ENCODE assay signal across 13 cellular contexts in genomic region chr5:135729582-135729879, GRCh38.
DNase-seq lines count a peak whose midpoint lies in the region; ATAC-seq and TF ChIP-seq lines count a peak whose summit lies in the region.
"Had no signal": no experiment of that assay in that cellular context is flagged by ENCODE, and none has a peak within 500 bp of the region (broad histone marks: within the 10 kb centered on the region; RNA-seq: fewer than 3 reads in every experiment).

No MANE protein-coding gene starts in this region.

- intact Hi-C loops in esophagus muscularis mucosa (cut with DNase I), result no loop called here

- H3K36me3 ChIP-seq in esophagus muscularis mucosa, result no peaks in the 10 kb centered on the region

- DNase-seq in DMS114 treated with DMSO at 0.1 percent for 48 hours (lab: John Stamatoyannopoulos, UW; ENCODE audit: unreplicated experiment), result peak; percentile 12
- DNase-seq in NB4 (ENCODE audit: low read depth), result peak; percentile 28
- DNase-seq in cardiac fibroblast (ENCODE audit: low read depth in 2 of 2), result no peak
- no peak for DNase-seq in neural crest cell (ENCODE audit: low read depth, low spot score)
- DNase-seq in HCEC 1CT, result no peak
- DNase-seq in anterior cingulate cortex (lab: John Stamatoyannopoulos, UW), result no peak
- no peak for DNase-seq in esophagus muscularis mucosa (ENCODE audit: extremely low spot score)
- DNase-seq: DMS79 treated with DMSO at 0.1 percent for 48 hours, NCI-H446, nucleus accumbens, T1000 had no signal

- TF ChIP-seq CTCF in NB4 (IDR thresholded peaks at IDR 0.05; ENCODE audit: low read depth, low read length) (peak; percentile 8), cardiac fibroblast (IDR thresholded peaks at IDR 0.05; ENCODE audit: low read depth, low read length) (peak; percentile 5), neural crest cell (conservative IDR thresholded peaks at IDR 0.05) (peak; percentile 62), esophagus muscularis mucosa (IDR thresholded peaks at IDR 0.05) (no peak)

- no peaks in the 10 kb centered on the region for H3K9me3 Mint-ChIP-seq in neural crest cell
- H3K9me3 Mint-ChIP-seq: dendritic cell treated with granulocyte-macrophage colony-stimulating factor and Interleukin-4, amounts not matched to agents 40 ng/mL and 50 ng/mL, for 4 days had no signal

- H3K27me3 Mint-ChIP-seq in neural crest cell (ENCODE audit: low read depth), result peaks cover 7% of the 10 kb centered on the region
- H3K27me3 Mint-ChIP-seq: dendritic cell treated with granulocyte-macrophage colony-stimulating factor and Interleukin-4, amounts not matched to agents 40 ng/mL and 50 ng/mL, for 4 days had no signal

- no peak overlapping the region for H3K4me3 ChIP-seq in NB4 (ENCODE audit: low read depth, low read length)
- H3K4me3 ChIP-seq in cardiac fibroblast (replicated peaks in 1 of 2; ENCODE audit: low read depth in 2 of 2, low read length in 2 of 2), result no peak overlapping the region
- H3K4me3 ChIP-seq in esophagus muscularis mucosa, result no peak overlapping the region

- H3K27ac ChIP-seq in esophagus muscularis mucosa (replicated peaks in 1 of 4), result no peak overlapping the region

- no peaks in the 10 kb centered on the region for H3K27me3 ChIP-seq in esophagus muscularis mucosa

- TF ChIP-seq POLR2A in NB4 (IDR thresholded peaks at IDR 0.05; ENCODE audit: extremely low read depth, insufficient read length), result no peak
- no peak for TF ChIP-seq POLR2A in esophagus muscularis mucosa (IDR thresholded peaks at IDR 0.05; ENCODE audit: low read depth)

- no peaks in the 10 kb centered on the region for H3K9me3 ChIP-seq in esophagus muscularis mucosa

- peaks cover 3% of the 10 kb centered on the region for H3K4me1 Mint-ChIP-seq in neural crest cell

- H3K27ac Mint-ChIP-seq in neural crest cell (ENCODE audit: unreplicated experiment), result no peak overlapping the region
- H3K27ac Mint-ChIP-seq: dendritic cell treated with granulocyte-macrophage colony-stimulating factor and Interleukin-4, amounts not matched to agents 40 ng/mL and 50 ng/mL, for 4 days had no signal

- no peak for ATAC-seq in HG02588 (IDR thresholded peaks at IDR 0.05; ENCODE audit: unreplicated experiment)

- no peaks in the 10 kb centered on the region for H3K4me1 ChIP-seq in esophagus muscularis mucosa

- no peaks in the 10 kb centered on the region for H3K36me3 Mint-ChIP-seq in neural crest cell (ENCODE audit: low read depth)

- H3K4me3 Mint-ChIP-seq in neural crest cell, result no peak overlapping the region
- H3K4me3 Mint-ChIP-seq: dendritic cell treated with granulocyte-macrophage colony-stimulating factor and Interleukin-4, amounts not matched to agents 40 ng/mL and 50 ng/mL, for 4 days had no signal

- no peak for TF ChIP-seq EP300 in esophagus muscularis mucosa (IDR thresholded peaks at IDR 0.05)

Comparison
In these comparisons a context has a peak if more than half of its experiments do, and no peak if none do; other contexts are left out.
1. DNase-seq: peak in DMS114 treated with DMSO at 0.1 percent for 48 hours (single experiment) and NB4 (single experiment); none in cardiac fibroblast (0 of 2), neural crest cell (single experiment), HCEC 1CT (single experiment), anterior cingulate cortex (0 of 58) and esophagus muscularis mucosa (single experiment).
2. CTCF ChIP-seq: peak in NB4 (single experiment), cardiac fibroblast (single experiment) and neural crest cell (single experiment); none in esophagus muscularis mucosa (0 of 3).